In the genomic region with DNA sequence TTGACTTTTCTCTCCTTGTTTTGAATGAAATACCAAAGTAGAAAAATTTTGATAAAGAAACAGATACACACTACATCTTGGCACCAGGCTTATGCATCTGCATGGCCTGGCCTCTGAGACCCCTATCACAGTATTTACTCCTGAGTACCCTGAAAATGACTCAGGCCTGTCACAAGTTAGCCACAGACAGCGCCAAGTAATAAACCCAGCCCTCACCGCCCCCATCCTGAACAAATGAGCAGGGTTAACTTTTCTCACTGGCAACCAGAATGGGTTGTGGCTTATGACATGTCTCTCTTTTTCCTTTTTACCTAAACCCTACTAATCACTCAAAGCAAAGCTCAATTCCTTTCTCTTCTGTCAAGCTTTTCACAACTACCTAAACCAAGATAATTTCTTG, we compare ENCODE assay signal across 10 cellular contexts. TPM values are rescaled to one million over a fixed set of nuclear protein-coding genes. Genes with fewer than 3 reads are reported as not detected.
DNase-seq lines count a peak whose midpoint lies in the region; ATAC-seq and TF ChIP-seq lines count a peak whose summit lies in the region.
"Had no signal": no experiment of that assay in that cellular context is flagged by ENCODE, and none has a peak within 500 bp of the region (broad histone marks: within the 10 kb centered on the region; RNA-seq: fewer than 3 reads in every experiment).

No MANE protein-coding gene starts in this region.

- peaks cover 32% of the 10 kb centered on the region for H3K36me3 Mint-ChIP-seq in nephron progenitor cell (ENCODE audit: low read depth)

- H3K27me3 ChIP-seq in ascending aorta = no peaks in the 10 kb centered on the region
- H3K27me3 ChIP-seq: uterus had no signal

- intact Hi-C loops in ascending aorta (cut with DNase I) = loop anchor here (2.0 kb wide), 1 partner anchor 34 kb away; no protein-coding TSS in a partner anchor

- H3K4me1 Mint-ChIP-seq in nephron progenitor cell = peaks cover 34% of the 10 kb centered on the region

- peak; percentile 33 for DNase-seq in ELR (ENCODE audit: low read depth)
- no peak for DNase-seq in ascending aorta (ENCODE audit: low spot score in 2 of 2)
- DNase-seq in nephron progenitor cell = no peak
- DNase-seq in SW480 (ENCODE audit: low spot score) = no peak
- DNase-seq in NCI-H2196 (lab: John Stamatoyannopoulos, UW; ENCODE audit: unreplicated experiment) = no peak
- DNase-seq: KBM-7, uterus had no signal

- peaks cover 0 to 33% of the 10 kb centered on the region in 2 donors for H3K4me1 ChIP-seq in ascending aorta

- peak; percentile 77 for ATAC-seq in HG02610 (IDR thresholded peaks at IDR 0.05; ENCODE audit: unreplicated experiment)
- no peak for ATAC-seq in GM19023 (IDR thresholded peaks at IDR 0.05; ENCODE audit: unreplicated experiment)
- ATAC-seq in HG02885 (IDR thresholded peaks at IDR 0.05; ENCODE audit: poor library complexity, unreplicated experiment) = no peak

- H3K4me3 ChIP-seq in ascending aorta = no peak overlapping the region
- H3K4me3 ChIP-seq: uterus had no signal

- H3K27me3 Mint-ChIP-seq in nephron progenitor cell (ENCODE audit: low read depth, poor library complexity) = no peaks in the 10 kb centered on the region

- TF ChIP-seq CTCF in ascending aorta (IDR thresholded peaks at IDR 0.05) (no peak), nephron progenitor cell (IDR thresholded peaks at IDR 0.05) (no peak)

- H3K27ac ChIP-seq in ascending aorta = peak overlapping the region; percentile 68 to 71

- no peaks in the 10 kb centered on the region for H3K36me3 ChIP-seq in ascending aorta
- H3K36me3 ChIP-seq: uterus had no signal

- peaks cover 24% of the 10 kb centered on the region for H3K9me3 Mint-ChIP-seq in nephron progenitor cell

- H3K4me3 Mint-ChIP-seq in nephron progenitor cell = peak overlapping the region; percentile 4

- peak overlapping the region; percentile 77 for H3K27ac Mint-ChIP-seq in nephron progenitor cell

- no peaks in the 10 kb centered on the region for H3K9me3 ChIP-seq in ascending aorta
- H3K9me3 ChIP-seq: uterus had no signal

RNA-seq across cellular contexts. Expression of gene SPRED2, which starts 35.3 kb away (rescaled TPM):
- 18.5 TPM for total RNA-seq in ascending aorta
